9 cellular contexts compared by ENCODE assay signal in the genomic region with DNA sequence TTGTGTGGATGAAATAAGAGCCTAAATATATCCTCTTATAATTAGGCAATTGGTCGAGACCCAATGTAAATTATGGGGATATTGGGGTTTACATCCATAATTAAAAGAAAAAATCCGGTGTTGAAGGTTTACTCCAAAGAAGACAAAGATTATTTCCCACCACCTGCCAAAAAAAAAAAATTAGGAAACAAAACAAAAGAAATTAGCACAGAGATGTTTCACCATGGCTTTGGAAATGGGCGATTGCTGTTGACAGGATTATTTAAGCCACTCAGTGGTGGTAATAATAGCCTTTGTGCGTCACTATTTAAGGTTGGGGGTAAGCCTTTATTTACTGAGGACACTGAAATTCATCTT. TPM values are rescaled to one million over a fixed set of nuclear protein-coding genes. Genes with fewer than 3 reads are reported as not detected.
DNase-seq lines count a peak whose midpoint lies in the region; ATAC-seq and TF ChIP-seq lines count a peak whose summit lies in the region.
"Had no signal": no experiment of that assay in that cellular context is flagged by ENCODE, and none has a peak within 500 bp of the region (broad histone marks: within the 10 kb centered on the region; RNA-seq: fewer than 3 reads in every experiment).

No MANE protein-coding gene starts in this region.

- 65 to 90% methylated on average over 2 to 3 of the region's 4 CpGs for WGBS in endodermal cell (ENCODE audit: insufficient coverage in 1 of 2, insufficient read length in 1 of 2), 2 experiments

- no peaks in the 10 kb centered on the region for H3K9me3 Mint-ChIP-seq in endodermal cell
- H3K9me3 Mint-ChIP-seq in osteocyte (ENCODE audit: unreplicated experiment): no peaks in the 10 kb centered on the region
- H3K9me3 Mint-ChIP-seq: activated naive CD4-positive, alpha-beta T cell treated with anti-CD3 and anti-CD28 coated beads, Interleukin-2, amount 50 U/mL, for 72 hours had no signal

- ATAC-seq in DND-41 (ENCODE audit: insufficient read depth, low read depth): no peak

- TF ChIP-seq CTCF in DND-41 (IDR thresholded peaks at IDR 0.05; ENCODE audit: borderline replicate concordance, extremely low read depth, low read length, poor library complexity, severe bottlenecking) (no peak), endodermal cell (conservative IDR thresholded peaks at IDR 0.05) (no peak), osteocyte (IDR thresholded peaks at IDR 0.05) (no peak)

- H3K27ac Mint-ChIP-seq in endodermal cell (peak overlapping the region; percentile 81), osteocyte (ENCODE audit: unreplicated experiment) (peak overlapping the region; percentile 90)

- no peaks in the 10 kb centered on the region for H4K20me1 ChIP-seq in DND-41 (ENCODE audit: insufficient read depth, low read length)

- H3K27me3 ChIP-seq in DND-41 (ENCODE audit: insufficient read depth, low read length, poor library complexity) (peaks cover 5% of the 10 kb centered on the region), NT2/D1 (ENCODE audit: insufficient read depth, insufficient read length) (peaks cover 14% of the 10 kb centered on the region), endodermal cell (ENCODE audit: control insufficient read depth, insufficient read depth, low read length, poor library complexity, severe bottlenecking) (no peaks in the 10 kb centered on the region)

- H3K79me2 ChIP-seq in DND-41 (ENCODE audit: insufficient read depth, low read length): peaks cover 15% of the 10 kb centered on the region

- H3K4me1 Mint-ChIP-seq in endodermal cell: peaks cover 14% of the 10 kb centered on the region
- H3K4me1 Mint-ChIP-seq in osteocyte (ENCODE audit: unreplicated experiment): peaks cover 32% of the 10 kb centered on the region

- H3K36me3 Mint-ChIP-seq in endodermal cell (ENCODE audit: low read depth): no peaks in the 10 kb centered on the region
- no peaks in the 10 kb centered on the region for H3K36me3 Mint-ChIP-seq in osteocyte (ENCODE audit: unreplicated experiment)
- H3K36me3 Mint-ChIP-seq: activated naive CD4-positive, alpha-beta T cell treated with anti-CD3 and anti-CD28 coated beads, Interleukin-2, amount 50 U/mL, for 72 hours had no signal

- H3K27me3 Mint-ChIP-seq in endodermal cell (ENCODE audit: insufficient read depth): peaks cover 13% of the 10 kb centered on the region
- no peaks in the 10 kb centered on the region for H3K27me3 Mint-ChIP-seq in osteocyte (ENCODE audit: unreplicated experiment)

- peak overlapping the region; percentile 49; the same call in 1 of the 2 replicates for H3K27ac ChIP-seq in DND-41 (ENCODE audit: low read length)
- H3K27ac ChIP-seq in endodermal cell (ENCODE audit: low read depth, low read length): peak overlapping the region; percentile 39

- DNase-seq in DND-41 (no peak), NT2/D1 (ENCODE audit: low read depth, low spot score) (no peak), endodermal cell (no peak), osteocyte (ENCODE audit: extremely low spot score, unreplicated experiment) (no peak), NCI-H1930 (lab: John Stamatoyannopoulos, UW) (no peak), HuH-7.5 (ENCODE audit: low spot score) (no peak), 8988T (no peak)
- no peak for DNase-seq in stimulated activated CD4-positive, alpha-beta T cell treated with anti-CD3 and anti-CD28 coated beads, Interleukin-1b, Interleukin-23, amount 100 ng/mL, for 48 hours

- H3K36me3 ChIP-seq in DND-41 (ENCODE audit: insufficient read depth, low read length) (no peaks in the 10 kb centered on the region), NT2/D1 (ENCODE audit: insufficient read depth, insufficient read length, low read length) (peaks cover 6% of the 10 kb centered on the region), endodermal cell (ENCODE audit: control insufficient read depth, insufficient read depth, low read length) (no peaks in the 10 kb centered on the region)

- H3K4me1 ChIP-seq in DND-41 (ENCODE audit: insufficient read depth, low read length) (peaks cover 22% of the 10 kb centered on the region), NT2/D1 (ENCODE audit: insufficient read depth, insufficient read length) (no peaks in the 10 kb centered on the region), endodermal cell (ENCODE audit: control insufficient read depth, insufficient read depth, low read length) (no peaks in the 10 kb centered on the region)

- H3K9ac ChIP-seq in DND-41 (ENCODE audit: low read depth, low read length) (peak overlapping the region; percentile 73), NT2/D1 (ENCODE audit: insufficient read length, low read depth) (peak overlapping the region; percentile 63), endodermal cell (ENCODE audit: extremely low read depth, low read length, poor library complexity, severe bottlenecking) (no peak overlapping the region)

- H3K4me3 Mint-ChIP-seq in endodermal cell: peak overlapping the region; percentile 82
- peak overlapping the region; percentile 90 for H3K4me3 Mint-ChIP-seq in osteocyte (ENCODE audit: unreplicated experiment)

- H3K4me2 ChIP-seq in DND-41 (ENCODE audit: insufficient read depth, low read length): peak overlapping the region; percentile 81

- H3K4me3 ChIP-seq in DND-41 (ENCODE audit: low read depth in 1 of 2, low read length in 2 of 2) (peak overlapping the region; percentile 74 to 79), NT2/D1 (ENCODE audit: insufficient read length, low read depth) (peak overlapping the region; percentile 89), endodermal cell (ENCODE audit: low read length) (peak overlapping the region; percentile 89)

- H3K9me3 ChIP-seq in DND-41 (ENCODE audit: insufficient read depth, low read length, severe bottlenecking): no peaks in the 10 kb centered on the region
- H3K9me3 ChIP-seq in NT2/D1 (ENCODE audit: insufficient read depth, low read length): no peaks in the 10 kb centered on the region
- no peaks in the 10 kb centered on the region for H3K9me3 ChIP-seq in endodermal cell (ENCODE audit: control insufficient read depth, low read length)

- H2AFZ ChIP-seq in DND-41 (ENCODE audit: low read depth, low read length): peak overlapping the region; percentile 80

RNA-seq across cellular contexts. Expression of a gene that starts 0.6 kb away (rescaled TPM):
- total RNA-seq in endodermal cell (10 to 100 TPM in 1 of 2 donors, 1 to 10 TPM in 1; 8.6 to 11.0 TPM), osteocyte (22.7 and 24.3 TPM in 2 replicates)
- polyA plus RNA-seq in endodermal cell (2013, experiment 1 of 2): 5.3 TPM
- polyA plus RNA-seq in endodermal cell (2013, experiment 2 of 2): 6.1 TPM

RNA-seq across cellular contexts. Expression of a gene that starts 16.0 kb away (rescaled TPM):
- total RNA-seq in endodermal cell (10 to 100 TPM; 52.8 to 53.0 TPM), osteocyte (69.5 and 73.3 TPM in 2 replicates)
- 31.7 TPM for polyA plus RNA-seq in endodermal cell (2013, experiment 1 of 2)
- polyA plus RNA-seq in endodermal cell (2013, experiment 2 of 2): 30.3 TPM

RNA-seq across cellular contexts. Expression of a gene that starts 46.4 kb away (rescaled TPM):
- total RNA-seq in endodermal cell (10 to 100 TPM; 79.4 to 92.0 TPM), osteocyte (97.4 and 104 TPM in 2 replicates)
- 41.1 TPM for polyA plus RNA-seq in endodermal cell (2013, experiment 1 of 2)
- polyA plus RNA-seq in endodermal cell (2013, experiment 2 of 2): 47.7 TPM

RNA-seq across cellular contexts. Expression of a gene that starts 46.6 kb away (rescaled TPM):
- total RNA-seq in endodermal cell: 10 to 100 TPM; 33.0 to 40.6 TPM
- 32.7 TPM for polyA plus RNA-seq in endodermal cell (2013, experiment 1 of 2)
- polyA plus RNA-seq in endodermal cell (2013, experiment 2 of 2): 33.8 TPM
- total RNA-seq in osteocyte: 26.7 and 34.5 TPM in 2 replicates
